Comparison of ENCODE assay signal across 26 cellular contexts in genomic region chr12:123490089-123490488, GRCh38.
"Had no signal": no experiment of that assay in that cellular context is flagged by ENCODE, and none has a peak within 500 bp of the region (broad histone marks: within the 10 kb centered on the region; RNA-seq: fewer than 3 reads in every experiment).

No MANE protein-coding gene starts in this region.

- H3K27me3 ChIP-seq: hepatocyte, right lobe of liver had no signal

- H3K4me1 Mint-ChIP-seq: activated CD4-positive, alpha-beta T cell treated with anti-CD3 and anti-CD28 coated beads, Interleukin-2, amount 10 ng/mL, durations not matched to agents 24 days and 14 days; activated CD8-positive, alpha-beta memory T cell treated with anti-CD3 and anti-CD28 coated beads, Interleukin-2, amount 10 ng/mL, durations not matched to agents 7 days and 5 days had no signal

- H3K9me3 ChIP-seq: right lobe of liver, thoracic aorta had no signal

- H3K36me3 ChIP-seq: right lobe of liver, WERI-Rb-1 had no signal

- H3K4me3 ChIP-seq: hepatocyte, right lobe of liver, thoracic aorta had no signal

- H3K4me3 Mint-ChIP-seq: activated CD4-positive, alpha-beta T cell treated with anti-CD3 and anti-CD28 coated beads, Interleukin-2, amount 10 ng/mL, durations not matched to agents 24 days and 14 days; activated CD8-positive, alpha-beta memory T cell treated with anti-CD3 and anti-CD28 coated beads, Interleukin-2, amount 10 ng/mL, durations not matched to agents 7 days and 5 days; activated CD8-positive, alpha-beta T cell treated with anti-CD3 and anti-CD28 coated beads, Interleukin-2, amount 10 ng/mL, durations not matched to agents 7 days and 5 days; activated naive CD8-positive, alpha-beta T cell; nephron progenitor cell; T-helper 17 cell; type B pancreatic cell had no signal

- H3K4me1 ChIP-seq: right lobe of liver had no signal

- H3K27ac Mint-ChIP-seq: activated CD4-positive, alpha-beta T cell treated with anti-CD3 and anti-CD28 coated beads, Interleukin-2, amount 10 ng/mL, durations not matched to agents 24 days and 14 days; activated CD8-positive, alpha-beta memory T cell treated with anti-CD3 and anti-CD28 coated beads, Interleukin-2, amount 10 ng/mL, durations not matched to agents 7 days and 5 days; activated CD8-positive, alpha-beta T cell treated with anti-CD3 and anti-CD28 coated beads, Interleukin-2, amount 10 ng/mL, durations not matched to agents 7 days and 5 days; activated naive CD8-positive, alpha-beta T cell; nephron progenitor cell; T-helper 17 cell; type B pancreatic cell had no signal

- H3K27ac ChIP-seq: hepatocyte, right lobe of liver, thoracic aorta, WERI-Rb-1 had no signal

- ATAC-seq: activated CD8-positive, alpha-beta memory T cell treated with anti-CD3 and anti-CD28 coated beads, Interleukin-2, amount 10 ng/mL, durations not matched to agents 7 days and 5 days; activated CD8-positive, alpha-beta T cell treated with anti-CD3 and anti-CD28 coated beads, Interleukin-2, amount 10 ng/mL, durations not matched to agents 7 days and 5 days; left cardiac atrium; SK-N-SH treated with all-trans-retinoic acid at 6 μM for 48 hours; stimulated activated naive CD8-positive, alpha-beta T cell treated with anti-CD3 and anti-CD28 coated beads, Interleukin-15, Interleukin-2, amounts not matched to agents 100 U/mL and 50 U/mL, for 24 hours; T-helper 17 cell had no signal

- DNase-seq: activated CD4-positive, alpha-beta T cell treated with anti-CD3 and anti-CD28 coated beads, Interleukin-2, amount 10 ng/mL, durations not matched to agents 24 days and 14 days; activated CD4-positive, CD25-positive, alpha-beta regulatory T cell treated with anti-CD3 and anti-CD28 coated beads, Interleukin-2, amount 50 U/mL, for 72 hours; activated CD8-positive, alpha-beta memory T cell treated with anti-CD3 and anti-CD28 coated beads, Interleukin-2, amount 10 ng/mL, durations not matched to agents 7 days and 5 days; activated CD8-positive, alpha-beta T cell treated with anti-CD3 and anti-CD28 coated beads, Interleukin-2, amount 10 ng/mL, durations not matched to agents 7 days and 5 days; activated effector memory CD4-positive, alpha-beta T cell treated with Interleukin-2 at 50 U/mL for 16 hours; activated naive CD4-positive, alpha-beta T cell treated with Interleukin-2 at 50 U/mL for 16 hours; activated T-cell treated with anti-CD3 and anti-CD28 coated beads for 4 hours; anterior cingulate cortex; dermis blood vessel endothelial cell; effector CD4-positive, alpha-beta T cell; glutamatergic neuron; left cardiac atrium; mesendoderm; nephron progenitor cell; nucleus accumbens; right lobe of liver; stimulated activated CD4-positive, alpha-beta T cell treated with anti-CD3 and anti-CD28 coated beads, Interleukin-4, amount 100 ng/mL, for 1 hour; stimulated activated naive CD8-positive, alpha-beta T cell treated with anti-CD3 and anti-CD28 coated beads, Interleukin-15, Interleukin-2, amounts not matched to agents 100 U/mL and 50 U/mL, for 24 hours; T-helper 17 cell; T1000; WERI-Rb-1 had no signal

- H3K9me3 Mint-ChIP-seq: activated CD4-positive, alpha-beta T cell treated with anti-CD3 and anti-CD28 coated beads, Interleukin-2, amount 10 ng/mL, durations not matched to agents 24 days and 14 days; nephron progenitor cell; type B pancreatic cell had no signal

- H3K36me3 Mint-ChIP-seq: activated CD8-positive, alpha-beta memory T cell treated with anti-CD3 and anti-CD28 coated beads, Interleukin-2, amount 10 ng/mL, durations not matched to agents 7 days and 5 days; activated naive CD8-positive, alpha-beta T cell had no signal

- H3K27me3 Mint-ChIP-seq: activated CD4-positive, alpha-beta T cell treated with anti-CD3 and anti-CD28 coated beads, Interleukin-2, amount 10 ng/mL, durations not matched to agents 24 days and 14 days; activated CD8-positive, alpha-beta memory T cell treated with anti-CD3 and anti-CD28 coated beads, Interleukin-2, amount 10 ng/mL, durations not matched to agents 7 days and 5 days; activated naive CD8-positive, alpha-beta T cell; T-helper 17 cell; type B pancreatic cell had no signal
